Comparison of ENCODE assay signal across 17 cellular contexts in the genomic region with DNA sequence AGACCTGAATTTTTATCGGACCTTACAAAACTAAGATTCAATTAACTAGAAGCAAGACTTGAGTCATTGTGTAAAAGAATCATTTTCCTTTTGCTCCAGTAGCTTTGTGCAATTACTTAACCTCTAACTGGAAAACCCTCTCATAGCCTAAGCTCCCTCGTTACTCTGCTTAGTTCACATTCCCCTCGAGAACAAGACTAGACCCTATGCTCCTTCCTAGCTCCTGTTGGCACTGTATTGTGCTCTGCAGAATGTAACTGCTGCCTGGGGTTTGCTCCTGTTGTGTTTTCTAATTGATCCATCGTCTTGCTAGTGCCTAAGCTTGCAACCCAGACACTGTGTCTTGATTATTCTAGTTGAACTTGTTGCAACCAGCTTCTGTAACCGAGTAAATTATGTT.
"Had no signal": no experiment of that assay in that cellular context is flagged by ENCODE, and none has a peak within 500 bp of the region (broad histone marks: within the 10 kb centered on the region; RNA-seq: fewer than 3 reads in every experiment).

No MANE protein-coding gene starts in this region.

- DNase-seq: activated CD4-positive, alpha-beta T cell treated with anti-CD3 and anti-CD28 coated beads, Interleukin-2, amount 10 ng/mL, durations not matched to agents 24 days and 14 days; activated CD4-positive, CD25-positive, alpha-beta regulatory T cell; activated CD8-positive, alpha-beta memory T cell treated with anti-CD3 and anti-CD28 coated beads for 24 hours; activated gamma-delta T cell treated with Interleukin-2 at 50 U/mL for 16 hours; amniotic stem cell; cerebellar nuclear complex; effector memory CD8-positive, alpha-beta T cell; foreskin melanocyte; head of caudate nucleus; left lung; mammary epithelial cell; stimulated activated CD4-positive, alpha-beta T cell treated with anti-CD3 and anti-CD28 coated beads, Interleukin-4, amount 100 ng/mL, for 1 hour; stimulated activated naive CD4-positive, alpha-beta T cell; T-helper 2 cell; tibial artery had no signal

- H3K4me3 ChIP-seq: left lung, tibial artery had no signal

- H3K27me3 ChIP-seq: left lung, tibial artery had no signal

- H3K27ac ChIP-seq: epithelial cell of prostate, left lung, tibial artery had no signal

- H3K27ac Mint-ChIP-seq: activated CD4-positive, alpha-beta T cell treated with anti-CD3 and anti-CD28 coated beads, Interleukin-2, amount 10 ng/mL, durations not matched to agents 24 days and 14 days; activated naive CD8-positive, alpha-beta T cell; effector memory CD8-positive, alpha-beta T cell had no signal

- H3K4me3 Mint-ChIP-seq: activated CD4-positive, alpha-beta T cell treated with anti-CD3 and anti-CD28 coated beads, Interleukin-2, amount 10 ng/mL, durations not matched to agents 24 days and 14 days; activated naive CD8-positive, alpha-beta T cell; effector memory CD8-positive, alpha-beta T cell had no signal

- H3K27me3 Mint-ChIP-seq: activated CD4-positive, alpha-beta T cell treated with anti-CD3 and anti-CD28 coated beads, Interleukin-2, amount 10 ng/mL, durations not matched to agents 24 days and 14 days; activated naive CD8-positive, alpha-beta T cell; effector memory CD8-positive, alpha-beta T cell had no signal

- H3K36me3 ChIP-seq: left lung, tibial artery had no signal

- H3K4me1 ChIP-seq: left lung, tibial artery had no signal

- H3K36me3 Mint-ChIP-seq: activated naive CD8-positive, alpha-beta T cell had no signal

- H3K9me3 ChIP-seq: left lung, tibial artery had no signal

- H3K4me1 Mint-ChIP-seq: activated CD4-positive, alpha-beta T cell treated with anti-CD3 and anti-CD28 coated beads, Interleukin-2, amount 10 ng/mL, durations not matched to agents 24 days and 14 days had no signal

- ATAC-seq: effector memory CD8-positive, alpha-beta T cell; left lung had no signal
